ENCODE assay signal across 40 cellular contexts in genomic region chr20:15967334-15967733, GRCh38.
"Had no signal": no experiment of that assay in that cellular context is flagged by ENCODE, and none has a peak within 500 bp of the region (broad histone marks: within the 10 kb centered on the region; RNA-seq: fewer than 3 reads in every experiment).

No MANE protein-coding gene starts in this region.

- FAIRE-seq: astrocyte, bronchial epithelial cell had no signal

- H3K9me3 ChIP-seq: ascending aorta, breast epithelium had no signal

- DNase-seq: activated effector memory CD4-positive, alpha-beta T cell treated with anti-CD3 and anti-CD28 coated beads, Interleukin-2, amount 50 U/mL, for 16 hours; activated effector memory CD4-positive, alpha-beta T cell treated with Interleukin-2 at 50 U/mL for 16 hours; activated gamma-delta T cell; activated gamma-delta T cell treated with Interleukin-2 at 50 U/mL for 16 hours; activated naive CD4-positive, alpha-beta T cell; activated naive CD4-positive, alpha-beta T cell treated with anti-CD3 and anti-CD28 coated beads for 36 hours; activated naive CD4-positive, alpha-beta T cell treated with anti-CD3 and anti-CD28 coated beads, Interleukin-2, amount 10 ng/mL, durations not matched to agents 7 days and 5 days; activated naive CD4-positive, alpha-beta T cell treated with anti-CD3 and anti-CD28 coated beads, Interleukin-2, amount 50 U/mL, for 16 hours; activated naive CD4-positive, alpha-beta T cell treated with Interleukin-2 at 50 U/mL for 16 hours; activated naive CD8-positive, alpha-beta T cell treated with anti-CD3 and anti-CD28 coated beads for 36 hours; activated naive CD8-positive, alpha-beta T cell treated with anti-CD3 and anti-CD28 coated beads, Interleukin-2, amount 10 ng/mL, durations not matched to agents 7 days and 5 days; activated naive CD8-positive, alpha-beta T cell treated with anti-CD3 and anti-CD28 coated beads, Interleukin-2, amount 50 U/mL, for 24 hours; activated T-cell treated with anti-CD3 and anti-CD28 coated beads, Interleukin-2, amount 50 U/mL, for 1 hour; activated T-cell treated with anti-CD3 and anti-CD28 coated beads, Interleukin-2, amount 50 U/mL, for 24 hours; activated T-cell treated with anti-CD3 and anti-CD28 coated beads, Interleukin-2, amount 50 U/mL, for 4 hours; activated T-cell treated with anti-CD3 and anti-CD28 coated beads, Interleukin-2, amount 50 U/mL, for 48 hours; activated T-cell treated with anti-CD3 and anti-CD28 coated beads, Interleukin-2, amount 50 U/mL, for 72 hours; adrenal gland; amniotic stem cell; amygdala; anterior cingulate cortex; aorta; body of pancreas; brain microvascular endothelial cell; caudate nucleus; central memory CD4-positive, alpha-beta T cell; cerebellar nuclear complex had no signal

- H3K4me3 ChIP-seq: adrenal gland, ascending aorta, body of pancreas, breast epithelium, cardiac muscle cell had no signal

- H3K4me1 ChIP-seq: adrenal gland, ascending aorta, body of pancreas, breast epithelium had no signal

- H3K27me3 ChIP-seq: adrenal gland, ascending aorta, body of pancreas, brain microvascular endothelial cell, breast epithelium, cardiac muscle cell had no signal

- H3K36me3 ChIP-seq: adrenal gland, ascending aorta, brain microvascular endothelial cell, breast epithelium, cardiac muscle cell had no signal

- H3K4me3 Mint-ChIP-seq: activated naive CD4-positive, alpha-beta T cell treated with anti-CD3 and anti-CD28 coated beads for 36 hours; activated naive CD4-positive, alpha-beta T cell treated with anti-CD3 and anti-CD28 coated beads, Interleukin-2, amount 10 ng/mL, durations not matched to agents 7 days and 5 days; activated naive CD4-positive, alpha-beta T cell treated with anti-CD3 and anti-CD28 coated beads, Interleukin-2, amount 50 U/mL, for 24 hours; activated naive CD8-positive, alpha-beta T cell; activated naive CD8-positive, alpha-beta T cell treated with anti-CD3 and anti-CD28 coated beads for 36 hours; activated naive CD8-positive, alpha-beta T cell treated with anti-CD3 and anti-CD28 coated beads, Interleukin-2, amount 10 ng/mL, durations not matched to agents 7 days and 5 days; activated naive CD8-positive, alpha-beta T cell treated with anti-CD3 and anti-CD28 coated beads, Interleukin-2, amount 50 U/mL, for 24 hours; activated T-cell treated with anti-CD3 and anti-CD28 coated beads, Interleukin-2, amount 50 U/mL, for 24 hours; activated T-cell treated with anti-CD3 and anti-CD28 coated beads, Interleukin-2, amount 50 U/mL, for 4 hours; activated T-cell treated with anti-CD3 and anti-CD28 coated beads, Interleukin-2, amount 50 U/mL, for 72 hours; activated T-helper 1 cell treated with anti-CD3 and anti-CD28 coated beads, Interleukin-12 subunit alpha, Interleukin-12 subunit beta, Interleukin-2, Interleukin-4 antibody, amounts not matched to agents 30 ng/mL and 10 ng/mL and 1 ng/mL, durations not matched to agents 14 hours and 24 hours and 36 hours; activated T-helper 17 cell treated with anti-CD3 and anti-CD28 coated beads, Interleukin-2, amount 50 U/mL, for 72 hours; brain; central memory CD8-positive, alpha-beta T cell had no signal

- H3K27ac ChIP-seq: adrenal gland, ascending aorta, body of pancreas, brain microvascular endothelial cell, breast epithelium, cardiac muscle cell had no signal

- ATAC-seq: activated naive CD4-positive, alpha-beta T cell treated with anti-CD3 and anti-CD28 coated beads, Interleukin-2, amount 50 U/mL, for 72 hours; activated naive CD8-positive, alpha-beta T cell treated with anti-CD3 and anti-CD28 coated beads, Interleukin-2, amount 50 U/mL, for 24 hours; activated T-cell treated with anti-CD3 and anti-CD28 coated beads, Interleukin-2, amount 50 U/mL, for 4 hours; activated T-cell treated with anti-CD3 and anti-CD28 coated beads, Interleukin-2, amount 50 U/mL, for 72 hours; activated T-helper 17 cell treated with anti-CD3 and anti-CD28 coated beads, Interleukin-2, amount 50 U/mL, for 72 hours; body of pancreas had no signal

- H3K4me1 Mint-ChIP-seq: activated naive CD4-positive, alpha-beta T cell treated with anti-CD3 and anti-CD28 coated beads, Interleukin-2, amount 10 ng/mL, durations not matched to agents 7 days and 5 days; activated naive CD4-positive, alpha-beta T cell treated with anti-CD3 and anti-CD28 coated beads, Interleukin-2, amount 50 U/mL, for 24 hours; activated naive CD8-positive, alpha-beta T cell treated with anti-CD3 and anti-CD28 coated beads for 36 hours; activated naive CD8-positive, alpha-beta T cell treated with anti-CD3 and anti-CD28 coated beads, Interleukin-2, amount 10 ng/mL, durations not matched to agents 7 days and 5 days; activated naive CD8-positive, alpha-beta T cell treated with anti-CD3 and anti-CD28 coated beads, Interleukin-2, amount 50 U/mL, for 24 hours; activated T-helper 17 cell treated with anti-CD3 and anti-CD28 coated beads, Interleukin-2, amount 50 U/mL, for 72 hours; brain; central memory CD8-positive, alpha-beta T cell had no signal

- H3K36me3 Mint-ChIP-seq: activated naive CD4-positive, alpha-beta T cell treated with anti-CD3 and anti-CD28 coated beads, Interleukin-2, amount 10 ng/mL, durations not matched to agents 7 days and 5 days; activated naive CD4-positive, alpha-beta T cell treated with anti-CD3 and anti-CD28 coated beads, Interleukin-2, amount 50 U/mL, for 24 hours; activated naive CD8-positive, alpha-beta T cell; activated naive CD8-positive, alpha-beta T cell treated with anti-CD3 and anti-CD28 coated beads, Interleukin-2, amount 10 ng/mL, durations not matched to agents 7 days and 5 days had no signal

- H3K27ac Mint-ChIP-seq: activated naive CD4-positive, alpha-beta T cell treated with anti-CD3 and anti-CD28 coated beads for 36 hours; activated naive CD4-positive, alpha-beta T cell treated with anti-CD3 and anti-CD28 coated beads, Interleukin-2, amount 10 ng/mL, durations not matched to agents 7 days and 5 days; activated naive CD4-positive, alpha-beta T cell treated with anti-CD3 and anti-CD28 coated beads, Interleukin-2, amount 50 U/mL, for 24 hours; activated naive CD4-positive, alpha-beta T cell treated with anti-CD3 and anti-CD28 coated beads, Interleukin-2, amount 50 U/mL, for 72 hours; activated naive CD8-positive, alpha-beta T cell; activated naive CD8-positive, alpha-beta T cell treated with anti-CD3 and anti-CD28 coated beads for 36 hours; activated naive CD8-positive, alpha-beta T cell treated with anti-CD3 and anti-CD28 coated beads, Interleukin-2, amount 10 ng/mL, durations not matched to agents 7 days and 5 days; activated naive CD8-positive, alpha-beta T cell treated with anti-CD3 and anti-CD28 coated beads, Interleukin-2, amount 50 U/mL, for 24 hours; activated T-cell treated with anti-CD3 and anti-CD28 coated beads, Interleukin-2, amount 50 U/mL, for 24 hours; activated T-cell treated with anti-CD3 and anti-CD28 coated beads, Interleukin-2, amount 50 U/mL, for 72 hours; activated T-helper 1 cell treated with anti-CD3 and anti-CD28 coated beads, Interleukin-12 subunit alpha, Interleukin-12 subunit beta, Interleukin-2, Interleukin-4 antibody, amounts not matched to agents 30 ng/mL and 10 ng/mL and 1 ng/mL, durations not matched to agents 14 hours and 24 hours and 36 hours; activated T-helper 17 cell treated with anti-CD3 and anti-CD28 coated beads, Interleukin-2, amount 50 U/mL, for 72 hours; activated T-helper 2 cell treated with anti-CD3 and anti-CD28 coated beads, Interferon-gamma antibody, Interleukin-2, Interleukin-4, amounts not matched to agents 10 μg/mL and 5 μg/mL and 100 μg/mL, durations not matched to agents 14 hours and 24 hours and 36 hours; brain had no signal

- H3K27me3 Mint-ChIP-seq: activated naive CD4-positive, alpha-beta T cell treated with anti-CD3 and anti-CD28 coated beads, Interleukin-2, amount 10 ng/mL, durations not matched to agents 7 days and 5 days; activated naive CD4-positive, alpha-beta T cell treated with anti-CD3 and anti-CD28 coated beads, Interleukin-2, amount 50 U/mL, for 24 hours; activated naive CD8-positive, alpha-beta T cell treated with anti-CD3 and anti-CD28 coated beads for 36 hours; activated naive CD8-positive, alpha-beta T cell treated with anti-CD3 and anti-CD28 coated beads, Interleukin-2, amount 10 ng/mL, durations not matched to agents 7 days and 5 days; activated naive CD8-positive, alpha-beta T cell treated with anti-CD3 and anti-CD28 coated beads, Interleukin-2, amount 50 U/mL, for 24 hours; activated T-cell treated with anti-CD3 and anti-CD28 coated beads, Interleukin-2, amount 50 U/mL, for 24 hours; activated T-helper 17 cell treated with anti-CD3 and anti-CD28 coated beads, Interleukin-2, amount 50 U/mL, for 72 hours; central memory CD8-positive, alpha-beta T cell had no signal
